In genomic region chr3:112376413-112376812, GRCh38 we compare ENCODE assay signal across 29 cellular contexts. TPM values are rescaled to one million over a fixed set of nuclear protein-coding genes. Genes with fewer than 3 reads are reported as not detected.
DNase-seq lines count a peak whose midpoint lies in the region; ATAC-seq, FAIRE-seq and TF ChIP-seq lines count a peak whose summit lies in the region.
"Had no signal": no experiment of that assay in that cellular context is flagged by ENCODE, and none has a peak within 500 bp of the region (broad histone marks: within the 10 kb centered on the region; RNA-seq: fewer than 3 reads in every experiment).

No MANE protein-coding gene starts in this region.

- H3K4me3 Mint-ChIP-seq in CD14-positive monocyte (no peak overlapping the region), astrocyte (ENCODE audit: unreplicated experiment) (no peak overlapping the region), mesothelial cell of epicardium (no peak overlapping the region)
- H3K4me3 Mint-ChIP-seq in activated CD8-positive, alpha-beta memory T cell treated with anti-CD3 and anti-CD28 coated beads, Interleukin-2, amount 10 ng/mL, durations not matched to agents 7 days and 5 days: no peak overlapping the region
- H3K4me3 Mint-ChIP-seq: activated CD4-positive, alpha-beta T cell treated with anti-CD3 and anti-CD28 coated beads for 36 hours; activated naive CD8-positive, alpha-beta T cell treated with anti-CD3 and anti-CD28 coated beads, Interleukin-2, amount 10 ng/mL, durations not matched to agents 7 days and 5 days; memory B cell had no signal

- peak overlapping the region; percentile 24 for H2AFZ ChIP-seq in ACC112 (ENCODE audit: low read length, unreplicated experiment)
- H2AFZ ChIP-seq in astrocyte (ENCODE audit: low read depth, low read length): no peak overlapping the region

- no peaks in the 10 kb centered on the region for H3K9me3 Mint-ChIP-seq in CD14-positive monocyte
- no peaks in the 10 kb centered on the region for H3K9me3 Mint-ChIP-seq in astrocyte (ENCODE audit: unreplicated experiment)
- peaks cover 5% of the 10 kb centered on the region for H3K9me3 Mint-ChIP-seq in mesothelial cell of epicardium
- no peaks in the 10 kb centered on the region for H3K9me3 Mint-ChIP-seq in activated CD8-positive, alpha-beta memory T cell treated with anti-CD3 and anti-CD28 coated beads, Interleukin-2, amount 10 ng/mL, durations not matched to agents 7 days and 5 days (ENCODE audit: low read depth)
- H3K9me3 Mint-ChIP-seq: memory B cell had no signal

- H3K27ac ChIP-seq in ACC112 (ENCODE audit: low read depth, low read length) (peak overlapping the region; percentile 99), astrocyte (ENCODE audit: low read depth, low read length) (no peak overlapping the region)
- H3K27ac ChIP-seq: C4-2B, right lobe of liver, tibial artery had no signal

- H3K27me3 ChIP-seq in ACC112 (ENCODE audit: insufficient read depth, low read length): no peaks in the 10 kb centered on the region
- no peaks in the 10 kb centered on the region for H3K27me3 ChIP-seq in astrocyte (ENCODE audit: insufficient read depth, low read length)
- H3K27me3 ChIP-seq: esophagus squamous epithelium, right lobe of liver, stomach, tibial artery had no signal

- H3K79me2 ChIP-seq in ACC112 (ENCODE audit: control insufficient read depth, insufficient read depth, low read length, unreplicated experiment): no peaks in the 10 kb centered on the region
- no peaks in the 10 kb centered on the region for H3K79me2 ChIP-seq in astrocyte (ENCODE audit: insufficient read depth, low read length)

- CTCF ChIA-PET in activated CD8-positive, alpha-beta memory T cell treated with anti-CD3 and anti-CD28 coated beads, Interleukin-2, amount 10 ng/mL, durations not matched to agents 7 days and 5 days (lab: Charles Lee): no interaction called here

- H3K36me3 ChIP-seq in ACC112 (ENCODE audit: insufficient read depth, low read length) (no peaks in the 10 kb centered on the region), astrocyte (ENCODE audit: insufficient read depth, low read length) (no peaks in the 10 kb centered on the region)
- H3K36me3 ChIP-seq: esophagus squamous epithelium, right lobe of liver, stomach, tibial artery had no signal

- H3K4me3 ChIP-seq in ACC112 (ENCODE audit: low read depth, low read length) (no peak overlapping the region), astrocyte (ENCODE audit: insufficient read depth, low read depth, low read length) (no peak overlapping the region)
- H3K4me3 ChIP-seq: esophagus squamous epithelium, right lobe of liver, stomach, tibial artery had no signal

- DNase-seq in CD14-positive monocyte (ENCODE audit: low spot score): no peak
- peak; percentile 41 for DNase-seq in astrocyte (ENCODE audit: low read depth)
- DNase-seq in mesothelial cell of epicardium (ENCODE audit: low spot score in 2 of 2, unreplicated experiment in 2 of 2): no peak
- no peak for DNase-seq in T1000 (lab: John Stamatoyannopoulos, UW)
- no peak for DNase-seq in activated CD8-positive, alpha-beta memory T cell treated with anti-CD3 and anti-CD28 coated beads, Interleukin-2, amount 10 ng/mL, durations not matched to agents 7 days and 5 days
- no peak for DNase-seq in urothelium cell line (ENCODE audit: low spot score)
- DNase-seq: activated CD4-positive, alpha-beta T cell treated with anti-CD3 and anti-CD28 coated beads for 36 hours; activated CD8-positive, alpha-beta memory T cell treated with anti-CD3 and anti-CD28 coated beads for 24 hours; activated effector memory CD4-positive, alpha-beta T cell treated with anti-CD3 and anti-CD28 coated beads, Interleukin-2, amount 50 U/mL, for 16 hours; activated naive CD8-positive, alpha-beta T cell treated with anti-CD3 and anti-CD28 coated beads, Interleukin-2, amount 10 ng/mL, durations not matched to agents 7 days and 5 days; activated T-cell treated with anti-CD3 and anti-CD28 coated beads, Interleukin-2, amount 50 U/mL, for 1 hour; Caco-2; central memory CD4-positive, alpha-beta T cell; DMS53; esophagus squamous epithelium; NCI-H1048; NCI-H2107; right lobe of liver; SHP77 treated with DMSO at 0.1 percent for 48 hours; stimulated activated CD4-positive, alpha-beta T cell treated with anti-CD3 and anti-CD28 coated beads, Interleukin-4, amount 100 ng/mL, for 1 hour; stomach; T-helper 2 cell; tibial artery had no signal

- H3K27ac Mint-ChIP-seq in CD14-positive monocyte: peak overlapping the region in 5 of 7 donors; percentile 22 to 82 (median 55)
- H3K27ac Mint-ChIP-seq in astrocyte (ENCODE audit: unreplicated experiment): no peak overlapping the region
- H3K27ac Mint-ChIP-seq in mesothelial cell of epicardium: peak overlapping the region; percentile 95
- H3K27ac Mint-ChIP-seq in activated CD8-positive, alpha-beta memory T cell treated with anti-CD3 and anti-CD28 coated beads, Interleukin-2, amount 10 ng/mL, durations not matched to agents 7 days and 5 days: no peak overlapping the region
- H3K27ac Mint-ChIP-seq: activated CD4-positive, alpha-beta T cell treated with anti-CD3 and anti-CD28 coated beads for 36 hours; activated naive CD8-positive, alpha-beta T cell treated with anti-CD3 and anti-CD28 coated beads, Interleukin-2, amount 10 ng/mL, durations not matched to agents 7 days and 5 days; memory B cell had no signal

- H3K9ac ChIP-seq in astrocyte (ENCODE audit: low read length): no peak overlapping the region

- peaks cover 73% of the 10 kb centered on the region for H3K4me1 Mint-ChIP-seq in CD14-positive monocyte
- H3K4me1 Mint-ChIP-seq in astrocyte (ENCODE audit: low read depth, unreplicated experiment): peaks cover 10% of the 10 kb centered on the region
- peaks cover 38% of the 10 kb centered on the region for H3K4me1 Mint-ChIP-seq in mesothelial cell of epicardium
- no peaks in the 10 kb centered on the region for H3K4me1 Mint-ChIP-seq in activated CD8-positive, alpha-beta memory T cell treated with anti-CD3 and anti-CD28 coated beads, Interleukin-2, amount 10 ng/mL, durations not matched to agents 7 days and 5 days

- no peaks in the 10 kb centered on the region for H3K36me3 Mint-ChIP-seq in CD14-positive monocyte
- no peaks in the 10 kb centered on the region for H3K36me3 Mint-ChIP-seq in astrocyte (ENCODE audit: low read depth, unreplicated experiment)
- no peaks in the 10 kb centered on the region for H3K36me3 Mint-ChIP-seq in mesothelial cell of epicardium
- H3K36me3 Mint-ChIP-seq in activated CD8-positive, alpha-beta memory T cell treated with anti-CD3 and anti-CD28 coated beads, Interleukin-2, amount 10 ng/mL, durations not matched to agents 7 days and 5 days: peaks cover 2% of the 10 kb centered on the region
- H3K36me3 Mint-ChIP-seq: memory B cell had no signal

- intact Hi-C loops in CD14-positive monocyte (cut with micrococcal nuclease): no loop called here

- no peaks in the 10 kb centered on the region for H3K9me3 ChIP-seq in astrocyte (ENCODE audit: insufficient read depth, low read depth, low read length)
- H3K9me3 ChIP-seq: Caco-2, esophagus squamous epithelium, right lobe of liver, stomach, tibial artery had no signal

- H3K4me2 ChIP-seq in astrocyte (ENCODE audit: low read length): peak overlapping the region; percentile 12

- FAIRE-seq in astrocyte (lab: Jason Lieb, UNC): no peak
- FAIRE-seq in urothelium cell line (lab: Jason Lieb, UNC): no peak
- FAIRE-seq: frontal cortex, H54, HepG2 had no signal

- TF ChIP-seq CTCF in CD14-positive monocyte (IDR thresholded peaks at IDR 0.05) (no peak), astrocyte (IDR thresholded peaks at IDR 0.05; ENCODE audit: insufficient read depth, low read depth, low read length) (no peak), mesothelial cell of epicardium (IDR thresholded peaks at IDR 0.05; ENCODE audit: unreplicated experiment) (no peak)

- H3K27me3 Mint-ChIP-seq in CD14-positive monocyte (ENCODE audit: low read depth in 3 of 3) (peaks cover 0 to 3% (median 0%) of the 10 kb centered on the region in 3 donors), astrocyte (ENCODE audit: low read depth, unreplicated experiment) (no peaks in the 10 kb centered on the region), mesothelial cell of epicardium (ENCODE audit: low read depth) (no peaks in the 10 kb centered on the region)
- H3K27me3 Mint-ChIP-seq in activated CD8-positive, alpha-beta memory T cell treated with anti-CD3 and anti-CD28 coated beads, Interleukin-2, amount 10 ng/mL, durations not matched to agents 7 days and 5 days: no peaks in the 10 kb centered on the region
- H3K27me3 Mint-ChIP-seq: activated CD4-positive, alpha-beta T cell treated with anti-CD3 and anti-CD28 coated beads for 36 hours; activated naive CD8-positive, alpha-beta T cell treated with anti-CD3 and anti-CD28 coated beads, Interleukin-2, amount 10 ng/mL, durations not matched to agents 7 days and 5 days; memory B cell had no signal

- H4K20me1 ChIP-seq in astrocyte (ENCODE audit: insufficient read depth, low read length): no peaks in the 10 kb centered on the region

- ATAC-seq in activated CD8-positive, alpha-beta memory T cell treated with anti-CD3 and anti-CD28 coated beads, Interleukin-2, amount 10 ng/mL, durations not matched to agents 7 days and 5 days: no peak
- ATAC-seq: activated CD4-positive, alpha-beta T cell treated with anti-CD3 and anti-CD28 coated beads for 36 hours; HepG2; right lobe of liver had no signal

- H3K4me1 ChIP-seq in ACC112 (ENCODE audit: control insufficient read depth, insufficient read depth, low read length, unreplicated experiment) (peaks cover 52% of the 10 kb centered on the region), astrocyte (ENCODE audit: insufficient read depth, low read length) (peaks cover 11% of the 10 kb centered on the region)
- H3K4me1 ChIP-seq: Caco-2, right lobe of liver had no signal

RNA-seq across cellular contexts. Expression of gene CD200, which starts 43.5 kb away (rescaled TPM):
- polyA plus RNA-seq in CD14-positive monocyte: under 1 TPM in 1 of 2 donors, not detected in 1; 0.13 TPM
- 11.1 and 13.2 TPM in 2 replicates for total RNA-seq in astrocyte
- 25.7 to 26.6 TPM (median 25.9 TPM) in 3 replicates for total RNA-seq in mesothelial cell of epicardium
- total RNA-seq in activated CD8-positive, alpha-beta memory T cell treated with anti-CD3 and anti-CD28 coated beads, Interleukin-2, amount 10 ng/mL, durations not matched to agents 7 days and 5 days: 1 to 10 TPM in 1 of 2 experiments, under 1 TPM in 1; 0.67 to 3.6 TPM
- total RNA-seq: HepG2 had no signal
- polyA plus RNA-seq: HepG2 had no signal

Comparison
In these comparisons a context has a peak if more than half of its experiments do, and no peak if none do; other contexts are left out.
1. H3K27ac Mint-ChIP-seq: peak in CD14-positive monocyte (5 of 7) and mesothelial cell of epicardium (single experiment); none in astrocyte (single experiment) and activated CD8-positive, alpha-beta memory T cell treated with anti-CD3 and anti-CD28 coated beads, Interleukin-2, amount 10 ng/mL, durations not matched to agents 7 days and 5 days (single experiment).